Comparison of ENCODE assay signal across 8 cellular contexts in the genomic region with DNA sequence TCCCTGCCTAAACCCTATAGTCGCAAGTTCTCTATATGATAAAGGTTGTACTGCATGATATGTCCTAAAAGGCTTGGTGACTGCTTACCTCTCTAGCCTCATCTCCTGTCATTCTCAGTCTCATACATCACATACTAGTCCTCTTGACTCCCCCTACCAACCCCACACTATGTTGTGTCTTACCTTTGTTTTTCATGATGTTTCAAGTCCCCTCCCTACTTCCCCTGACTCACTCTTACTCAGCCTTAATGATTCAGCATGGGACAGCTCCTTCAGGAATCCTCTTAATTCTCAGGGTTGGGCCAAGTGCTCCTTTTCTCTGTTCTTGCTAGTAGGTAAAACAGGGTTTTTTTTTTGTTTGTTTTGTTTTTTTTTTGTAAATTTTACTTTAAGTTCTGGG. TPM values are rescaled to one million over a fixed set of nuclear protein-coding genes. Genes with fewer than 3 reads are reported as not detected.
A peak's percentile ranks its signal among the peaks of the same experiment; 100 is the strongest.
DNase-seq lines count a peak whose midpoint lies in the region; ATAC-seq and TF ChIP-seq lines count a peak whose summit lies in the region.
"Had no signal": no experiment of that assay in that cellular context is flagged by ENCODE, and none has a peak within 500 bp of the region (broad histone marks: within the 10 kb centered on the region; RNA-seq: fewer than 3 reads in every experiment).

No MANE protein-coding gene starts in this region.

- H3K9me3 ChIP-seq in PC-3 (ENCODE audit: low read length), result no peaks in the 10 kb centered on the region
- no peaks in the 10 kb centered on the region for H3K9me3 ChIP-seq in psoas muscle
- no peaks in the 10 kb centered on the region for H3K9me3 ChIP-seq in colonic mucosa
- no peaks in the 10 kb centered on the region for H3K9me3 ChIP-seq in CD4-positive, alpha-beta T cell (ENCODE audit: control insufficient read depth, low read length)
- H3K9me3 ChIP-seq: ascending aorta had no signal

- peaks cover 51% of the 10 kb centered on the region for H3K4me1 Mint-ChIP-seq in GM23338
- H3K4me1 Mint-ChIP-seq in CD4-positive, alpha-beta T cell (ENCODE audit: low read depth), result peaks cover 71% of the 10 kb centered on the region

- H3K36me3 ChIP-seq in GM23338 (ENCODE audit: insufficient read depth) (no peaks in the 10 kb centered on the region), PC-3 (ENCODE audit: low read depth, low read length) (no peaks in the 10 kb centered on the region; the same call in 1 of the 2 replicates), psoas muscle (ENCODE audit: insufficient read depth in 1 of 2, low read depth in 1 of 2) (no peaks in the 10 kb centered on the region), colonic mucosa (no peaks in the 10 kb centered on the region)
- H3K36me3 ChIP-seq: ascending aorta had no signal

- peak overlapping the region; percentile 67; the same call in 1 of the 2 replicates for H3K27ac ChIP-seq in GM23338 (ENCODE audit: low read depth)
- peak overlapping the region; percentile 90 for H3K27ac ChIP-seq in PC-3 (ENCODE audit: low read length)
- peak overlapping the region; percentile 92 for H3K27ac ChIP-seq in epithelial cell of prostate
- peak overlapping the region; percentile 54 for H3K27ac ChIP-seq in psoas muscle
- no peak overlapping the region for H3K27ac ChIP-seq in colonic mucosa
- no peak overlapping the region for H3K27ac ChIP-seq in CD4-positive, alpha-beta T cell (ENCODE audit: low read depth, low read length)
- H3K27ac ChIP-seq: ascending aorta had no signal

- DNase-seq in GM23338 (ENCODE audit: low spot score) (peak; percentile 69), PC-3 (peak; percentile 97), epithelial cell of prostate (ENCODE audit: low read depth, low spot score) (peak; percentile 83), psoas muscle (no peak), colonic mucosa (no peak), NCI-H526 treated with DMSO at 0.1 percent for 48 hours (lab: John Stamatoyannopoulos, UW) (no peak)
- no peak for DNase-seq in CD4-positive, alpha-beta T cell

- H3K79me2 ChIP-seq in GM23338 (replicated peaks; ENCODE audit: insufficient read depth) (peaks cover 93% of the 10 kb centered on the region), PC-3 (ENCODE audit: low read length) (peaks cover 92% of the 10 kb centered on the region)

- no peaks in the 10 kb centered on the region for H3K36me3 Mint-ChIP-seq in GM23338 (ENCODE audit: low read depth)
- H3K36me3 Mint-ChIP-seq in CD4-positive, alpha-beta T cell (ENCODE audit: low read depth), result no peaks in the 10 kb centered on the region

- TF ChIP-seq CTCF in GM23338 (conservative IDR thresholded peaks at IDR 0.05; ENCODE audit: low read depth in 2 of 2) (no peak), PC-3 (conservative IDR thresholded peaks at IDR 0.05; ENCODE audit: low read depth, low read length) (no peak), psoas muscle (IDR thresholded peaks at IDR 0.05) (no peak), colonic mucosa (IDR thresholded peaks at IDR 0.05) (no peak)
- no peak for TF ChIP-seq CTCF in CD4-positive, alpha-beta T cell (IDR thresholded peaks at IDR 0.05)

- H3K9me2 ChIP-seq in GM23338 (ENCODE audit: insufficient read depth) (no peaks in the 10 kb centered on the region), PC-3 (replicated peaks; ENCODE audit: low read length) (no peaks in the 10 kb centered on the region)

- intact Hi-C loops in PC-3 (cut with micrococcal nuclease), result loop anchor here (2.0 kb wide), 1 partner anchor 53 kb away; no protein-coding TSS in a partner anchor
- intact Hi-C loops in psoas muscle (cut with DNase I), result no loop called here
- intact Hi-C loops in colonic mucosa (cut with DNase I), result no loop called here
- intact Hi-C loops in CD4-positive, alpha-beta T cell (cut with DNase I, micrococcal nuclease), result no loop called here

- no TSS peak for BruUV-seq in PC-3 (replicated peaks; lab: Mats Ljungman, UMichigan)

- H3K4me3 Mint-ChIP-seq in GM23338, result no peak overlapping the region
- no peak overlapping the region for H3K4me3 Mint-ChIP-seq in CD4-positive, alpha-beta T cell

- peaks cover 14% of the 10 kb centered on the region for H3K4me1 ChIP-seq in GM23338 (ENCODE audit: insufficient read depth)
- H3K4me1 ChIP-seq in PC-3 (ENCODE audit: insufficient read depth, low read length), result peaks cover 51% of the 10 kb centered on the region
- peaks cover 75% of the 10 kb centered on the region for H3K4me1 ChIP-seq in psoas muscle
- H3K4me1 ChIP-seq in colonic mucosa, result peaks cover 10% of the 10 kb centered on the region

- peaks cover 6% of the 10 kb centered on the region for H3K27me3 Mint-ChIP-seq in GM23338 (ENCODE audit: insufficient read depth, low read depth, poor library complexity)
- no peaks in the 10 kb centered on the region for H3K27me3 Mint-ChIP-seq in CD4-positive, alpha-beta T cell

- CTCF ChIA-PET in PC-3 (lab: Charles Lee), result interaction anchor here (0.7 kb wide), 2 partner anchors 12 to 47 kb away, joined by 3 to 4 read pairs; no protein-coding TSS in a partner anchor
- CTCF ChIA-PET in CD4-positive, alpha-beta T cell (lab: Charles Lee), result no interaction called here

- H3K4me2 ChIP-seq in GM23338 (no peak overlapping the region), PC-3 (ENCODE audit: low read length) (peak overlapping the region; percentile 37)

- peaks cover 19% of the 10 kb centered on the region for H4K20me1 ChIP-seq in GM23338 (replicated peaks; ENCODE audit: insufficient read depth)
- peaks cover 22% of the 10 kb centered on the region; the same call in 1 of the 2 replicates for H4K20me1 ChIP-seq in PC-3 (ENCODE audit: low read length)

- H3K27me3 ChIP-seq in GM23338 (ENCODE audit: insufficient read depth), result no peaks in the 10 kb centered on the region
- no peaks in the 10 kb centered on the region for H3K27me3 ChIP-seq in PC-3 (ENCODE audit: low read length)
- H3K27me3 ChIP-seq in psoas muscle (ENCODE audit: insufficient read depth in 3 of 3, low read length in 2 of 3), result no peaks in the 10 kb centered on the region
- no peaks in the 10 kb centered on the region for H3K27me3 ChIP-seq in colonic mucosa
- H3K27me3 ChIP-seq in CD4-positive, alpha-beta T cell (ENCODE audit: control insufficient read depth, insufficient read depth, low read length), result no peaks in the 10 kb centered on the region
- H3K27me3 ChIP-seq: ascending aorta had no signal

- H3K9ac ChIP-seq in PC-3 (ENCODE audit: low read length) (no peak overlapping the region), colonic mucosa (ENCODE audit: low read depth in 2 of 2, low read length in 2 of 2) (no peak overlapping the region)

- no peaks in the 10 kb centered on the region for H3K9me3 Mint-ChIP-seq in GM23338
- H3K9me3 Mint-ChIP-seq in CD4-positive, alpha-beta T cell, result no peaks in the 10 kb centered on the region

- H3K27ac Mint-ChIP-seq in GM23338, result peak overlapping the region; percentile 62
- H3K27ac Mint-ChIP-seq in CD4-positive, alpha-beta T cell, result no peak overlapping the region

- ATAC-seq in GM23338 (peak; percentile 73), PC-3 (peak; percentile 79), psoas muscle (peak; percentile 63 to 72 (median 68))
- no peak for ATAC-seq in CD4-positive, alpha-beta T cell (ENCODE audit: poor library complexity)

- no peaks in the 10 kb centered on the region for H3F3A ChIP-seq in GM23338 (replicated peaks; ENCODE audit: low read depth)
- H3F3A ChIP-seq in PC-3 (ENCODE audit: low read length, unreplicated experiment), result peaks cover 21% of the 10 kb centered on the region

- WGBS in psoas muscle, 3 donors, result 98 to 100% (median 100%) methylated on average over 1 of the region's 1 CpG

- H3K4me3 ChIP-seq in GM23338, result no peak overlapping the region
- no peak overlapping the region for H3K4me3 ChIP-seq in PC-3 (ENCODE audit: low read length)
- no peak overlapping the region for H3K4me3 ChIP-seq in psoas muscle
- no peak overlapping the region for H3K4me3 ChIP-seq in colonic mucosa
- H3K4me3 ChIP-seq: ascending aorta had no signal

- H2AFZ ChIP-seq in GM23338 (no peak overlapping the region), PC-3 (ENCODE audit: low read length) (no peak overlapping the region)

- POLR2A ChIA-PET in PC-3 (lab: Charles Lee; ENCODE audit: unreplicated experiment), result interaction anchor here (0.5 kb wide), 1 partner anchor 517 kb away, joined by 26 read pairs; no protein-coding TSS in a partner anchor
- POLR2A ChIA-PET in CD4-positive, alpha-beta T cell (lab: Charles Lee), result no interaction called here

TF ChIP-seq in GM23338, 12 proteins besides CTCF, POLR2A, EP300 and RAD21:
- TF ChIP-seq, protein P1, sequence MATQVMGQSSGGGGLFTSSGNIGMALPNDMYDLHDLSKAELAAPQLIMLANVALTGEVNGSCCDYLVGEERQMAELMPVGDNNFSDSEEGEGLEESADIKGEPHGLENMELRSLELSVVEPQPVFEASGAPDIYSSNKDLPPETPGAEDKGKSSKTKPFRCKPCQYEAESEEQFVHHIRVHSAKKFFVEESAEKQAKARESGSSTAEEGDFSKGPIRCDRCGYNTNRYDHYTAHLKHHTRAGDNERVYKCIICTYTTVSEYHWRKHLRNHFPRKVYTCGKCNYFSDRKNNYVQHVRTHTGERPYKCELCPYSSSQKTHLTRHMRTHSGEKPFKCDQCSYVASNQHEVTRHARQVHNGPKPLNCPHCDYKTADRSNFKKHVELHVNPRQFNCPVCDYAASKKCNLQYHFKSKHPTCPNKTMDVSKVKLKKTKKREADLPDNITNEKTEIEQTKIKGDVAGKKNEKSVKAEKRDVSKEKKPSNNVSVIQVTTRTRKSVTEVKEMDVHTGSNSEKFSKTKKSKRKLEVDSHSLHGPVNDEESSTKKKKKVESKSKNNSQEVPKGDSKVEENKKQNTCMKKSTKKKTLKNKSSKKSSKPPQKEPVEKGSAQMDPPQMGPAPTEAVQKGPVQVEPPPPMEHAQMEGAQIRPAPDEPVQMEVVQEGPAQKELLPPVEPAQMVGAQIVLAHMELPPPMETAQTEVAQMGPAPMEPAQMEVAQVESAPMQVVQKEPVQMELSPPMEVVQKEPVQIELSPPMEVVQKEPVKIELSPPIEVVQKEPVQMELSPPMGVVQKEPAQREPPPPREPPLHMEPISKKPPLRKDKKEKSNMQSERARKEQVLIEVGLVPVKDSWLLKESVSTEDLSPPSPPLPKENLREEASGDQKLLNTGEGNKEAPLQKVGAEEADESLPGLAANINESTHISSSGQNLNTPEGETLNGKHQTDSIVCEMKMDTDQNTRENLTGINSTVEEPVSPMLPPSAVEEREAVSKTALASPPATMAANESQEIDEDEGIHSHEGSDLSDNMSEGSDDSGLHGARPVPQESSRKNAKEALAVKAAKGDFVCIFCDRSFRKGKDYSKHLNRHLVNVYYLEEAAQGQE (IDR thresholded peaks at IDR 0.05; ENCODE audit: unreplicated experiment), result peak; percentile 66
- TF ChIP-seq ZNF331 (CRISPR knock-in tag; IDR thresholded peaks at IDR 0.05; ENCODE audit: low read depth), result no peak

RNA-seq across cellular contexts. Expression of a gene that starts 49.6 kb away (rescaled TPM):
- 61.2 and 73.0 TPM in 2 replicates for total RNA-seq in GM23338 (2014; rRNA removed; shearing (Covaris generic))
- polyA plus RNA-seq in GM23338 (2016; fragmentation: Nextera tagmentation; extraction: Ambion mirVana) (27.3 and 32.1 TPM in 2 replicates), psoas muscle (10 to 100 TPM; 31.2 to 82.4 (median 40.6) TPM)
- total RNA-seq in PC-3 (2014; rRNA removed) (55.2 and 60.0 TPM in 2 replicates), psoas muscle (100 to 1,000 TPM; 106 to 180 (median 124) TPM), colonic mucosa (100 to 1,000 TPM in 1 of 2 donors, 10 to 100 TPM in 1; 81.1 to 124 TPM)
- total RNA-seq in CD4-positive, alpha-beta T cell, result 10 to 100 TPM; 51.3 to 52.2 TPM

Comparison
In these comparisons a context has a peak if more than half of its experiments do, and no peak if none do; other contexts are left out.
1. DNase-seq: peak in GM23338 (single experiment), PC-3 (single experiment) and epithelial cell of prostate (single experiment); none in psoas muscle (0 of 2), colonic mucosa (single experiment), NCI-H526 treated with DMSO at 0.1 percent for 48 hours (single experiment) and CD4-positive, alpha-beta T cell (0 of 10).
2. H3K27ac ChIP-seq: peak in GM23338 (single experiment), PC-3 (single experiment), epithelial cell of prostate (single experiment) and psoas muscle (single experiment); none in colonic mucosa (single experiment) and CD4-positive, alpha-beta T cell (single experiment).